ENCODE assay signal across 8 cellular contexts in genomic region chr5:137888875-137889759, GRCh38. TPM values are rescaled to one million over a fixed set of nuclear protein-coding genes. Genes with fewer than 3 reads are reported as not detected.
DNase-seq lines count a peak whose midpoint lies in the region; ATAC-seq, FAIRE-seq and TF ChIP-seq lines count a peak whose summit lies in the region.

Gene PKD2L2 (plus strand): TSS chr5:137889457. CDS start chr5:137889492, 35 bp downstream.

- peak within 1 kb of the TSS; percentile 59 for H3K4me3 ChIP-seq in OCI-LY7 (ENCODE audit: low read depth, low read length, poor library complexity, severe bottlenecking)
- H3K4me3 ChIP-seq in foreskin fibroblast (ENCODE audit: low read depth in 1 of 2, low read length in 2 of 2) = peak within 1 kb of the TSS; percentile 41 to 68
- peak within 1 kb of the TSS in 1 of 2 donors; percentile 63 for H3K4me3 ChIP-seq in neuronal stem cell (ENCODE audit: low read length in 2 of 2)
- H3K4me3 ChIP-seq in stomach smooth muscle (ENCODE audit: low read length in 2 of 2) = peak within 1 kb of the TSS; percentile 49 to 79

- H3K27ac ChIP-seq in OCI-LY7 (ENCODE audit: low read depth, low read length, poor library complexity, severe bottlenecking) = no peak within 1 kb of the TSS
- H3K27ac ChIP-seq in neuronal stem cell (replicated peaks; ENCODE audit: low read length) = no peak within 1 kb of the TSS
- H3K27ac ChIP-seq in stomach smooth muscle (ENCODE audit: low read length) = peak within 1 kb of the TSS; percentile 67

- TSS peak; percentile 81 for BruUV-seq in OCI-LY7 (replicated peaks; lab: Mats Ljungman, UMichigan)

- H2BK15ac ChIP-seq in neuronal stem cell (ENCODE audit: low read length) = peak within 1 kb of the TSS; percentile 37

- H3K4me2 ChIP-seq in OCI-LY7 (ENCODE audit: low read length) (peak within 1 kb of the TSS; percentile 82), neuronal stem cell (ENCODE audit: insufficient read depth, low read length, poor library complexity, severe bottlenecking) (no peak within 1 kb of the TSS)

- no peaks in the 10 kb centered on the region for H3K27me3 Mint-ChIP-seq in activated T-helper 2 cell treated with anti-CD3 and anti-CD28 coated beads, Interferon-gamma antibody, Interleukin-2, Interleukin-4, amounts not matched to agents 10 μg/mL and 5 μg/mL and 100 μg/mL, durations not matched to agents 14 hours and 24 hours and 36 hours (ENCODE audit: low read depth)

- H3K9me2 ChIP-seq in OCI-LY7 (ENCODE audit: insufficient read depth, low read length) = no peaks in the 10 kb centered on the region

- no peak within 1 kb of the TSS for H2BK120ac ChIP-seq in neuronal stem cell (ENCODE audit: low read depth, low read length)

- H3K18ac ChIP-seq in neuronal stem cell (ENCODE audit: low read length) = peak within 1 kb of the TSS; percentile 93

- CTCF ChIA-PET in OCI-LY7 (lab: Charles Lee; ENCODE audit: unreplicated experiment) = interaction anchor here (0.5 to 1.0 kb wide), 2 partner anchors 13 to 61 kb away, joined by 3 read pairs; no protein-coding TSS in a partner anchor

- peaks cover 3% of the 10 kb centered on the region for H3K79me1 ChIP-seq in neuronal stem cell (ENCODE audit: low read depth, low read length)

- H3K36me3 Mint-ChIP-seq in activated T-helper 2 cell treated with anti-CD3 and anti-CD28 coated beads, Interferon-gamma antibody, Interleukin-2, Interleukin-4, amounts not matched to agents 10 μg/mL and 5 μg/mL and 100 μg/mL, durations not matched to agents 14 hours and 24 hours and 36 hours (ENCODE audit: low read depth) = peaks cover 5% of the 10 kb centered on the region

- no peak within 1 kb of the TSS for H2BK5ac ChIP-seq in neuronal stem cell (ENCODE audit: low read length)

- no peaks in the 10 kb centered on the region for H3K79me2 ChIP-seq in OCI-LY7 (ENCODE audit: insufficient read depth, low read depth, low read length)

- no peaks in the 10 kb centered on the region for H3K9me3 ChIP-seq in OCI-LY7 (ENCODE audit: low read length)
- H3K9me3 ChIP-seq in neuronal stem cell (replicated peaks in 1 of 2; ENCODE audit: control insufficient read depth in 2 of 2, insufficient read depth in 1 of 2, low read depth in 1 of 2, low read length in 2 of 2) = peaks cover 0 to 2% of the 10 kb centered on the region in 2 donors
- H3K9me3 ChIP-seq in stomach smooth muscle (ENCODE audit: control insufficient read depth in 2 of 2, low read length in 2 of 2) = no peaks in the 10 kb centered on the region

- H4K8ac ChIP-seq in neuronal stem cell (ENCODE audit: low read depth, low read length) = peak within 1 kb of the TSS; percentile 50

- TF ChIP-seq CTCF in OCI-LY7 (conservative IDR thresholded peaks at IDR 0.05; ENCODE audit: low read length) (no peak), foreskin fibroblast (IDR thresholded peaks at IDR 0.05; ENCODE audit: low read depth, low read length) (no peak)

- H3K36me3 ChIP-seq in OCI-LY7 (ENCODE audit: insufficient read depth, low read length) (no peaks in the 10 kb centered on the region), neuronal stem cell (replicated peaks in 1 of 2; ENCODE audit: control insufficient read depth in 2 of 2, insufficient read depth in 2 of 2, low read length in 2 of 2) (no peaks in the 10 kb centered on the region), stomach smooth muscle (ENCODE audit: control insufficient read depth in 2 of 2, insufficient read depth in 2 of 2, low read length in 2 of 2) (no peaks in the 10 kb centered on the region)

- H4K91ac ChIP-seq in neuronal stem cell (ENCODE audit: low read depth, low read length, poor library complexity) = no peak within 1 kb of the TSS

- H3K27ac Mint-ChIP-seq in activated T-helper 2 cell treated with anti-CD3 and anti-CD28 coated beads, Interferon-gamma antibody, Interleukin-2, Interleukin-4, amounts not matched to agents 10 μg/mL and 5 μg/mL and 100 μg/mL, durations not matched to agents 14 hours and 24 hours and 36 hours = peak within 1 kb of the TSS; percentile 91

- no peak within 1 kb of the TSS for H3K9ac ChIP-seq in neuronal stem cell (ENCODE audit: low read depth, low read length, poor library complexity)
- peak within 1 kb of the TSS; percentile 62 to 78 for H3K9ac ChIP-seq in stomach smooth muscle (ENCODE audit: low read length in 2 of 2)

- H2AK5ac ChIP-seq in neuronal stem cell (ENCODE audit: low read depth, low read length) = no peak within 1 kb of the TSS

- peak; percentile 89 for ATAC-seq in HG02938 (IDR thresholded peaks at IDR 0.05; ENCODE audit: unreplicated experiment)

- DNase-seq in GM18507 (ENCODE audit: extremely low spot score, insufficient read length, low read depth) (peak; percentile 63), OCI-LY7 (ENCODE audit: low spot score) (peak; percentile 31), foreskin fibroblast (peak; percentile 79 to 94), neuronal stem cell (ENCODE audit: low spot score) (peak; percentile 23), NCI-H2107 (lab: John Stamatoyannopoulos, UW) (no peak)
- DNase-seq in activated T-helper 2 cell treated with anti-CD3 and anti-CD28 coated beads, Interferon-gamma antibody, Interleukin-2, Interleukin-4, amounts not matched to agents 10 μg/mL and 5 μg/mL and 100 μg/mL, durations not matched to agents 14 hours and 24 hours and 36 hours (ENCODE audit: low spot score) = peak; percentile 80

- POLR2A ChIA-PET in OCI-LY7 (lab: Charles Lee) = interaction anchor here (0.7 to 2.4 kb wide), 9 partner anchors 9 to 140 kb away, joined by 3 to 8 read pairs (median 5); no protein-coding TSS in a partner anchor

- peak within 1 kb of the TSS; percentile 91 for H2AFZ ChIP-seq in OCI-LY7 (ENCODE audit: low read length)
- peak within 1 kb of the TSS; percentile 88 for H2AFZ ChIP-seq in neuronal stem cell (ENCODE audit: low read length)

- peaks cover 0 to 2% (median 0%) of the 10 kb centered on the region in 3 experiments for H3K27me3 ChIP-seq in neuronal stem cell (ENCODE audit: control insufficient read depth in 3 of 3, insufficient read depth in 3 of 3, low read depth in 1 of 3, low read length in 3 of 3)
- no peaks in the 10 kb centered on the region for H3K27me3 ChIP-seq in stomach smooth muscle (ENCODE audit: control insufficient read depth in 1 of 2, insufficient read depth in 2 of 2, low read length in 2 of 2)

- FAIRE-seq in GM18507 (lab: Jason Lieb, UNC) = peak; percentile 91

- H3K4me3 Mint-ChIP-seq in activated T-helper 2 cell treated with anti-CD3 and anti-CD28 coated beads, Interferon-gamma antibody, Interleukin-2, Interleukin-4, amounts not matched to agents 10 μg/mL and 5 μg/mL and 100 μg/mL, durations not matched to agents 14 hours and 24 hours and 36 hours (ENCODE audit: low read depth) = peak within 1 kb of the TSS; percentile 85

- H2BK12ac ChIP-seq in neuronal stem cell (ENCODE audit: low read length) = no peak within 1 kb of the TSS

- no peaks in the 10 kb centered on the region for H4K20me1 ChIP-seq in OCI-LY7 (ENCODE audit: insufficient read depth, low read length)

- WGBS in neuronal stem cell (ENCODE audit: extremely low coverage in 2 of 2, insufficient read length in 2 of 2, insufficient replicate concordance in 1 of 2), 2 donors = no CpG with 5 or more reads among the region's 59 CpGs

- H3K14ac ChIP-seq in neuronal stem cell (ENCODE audit: low read length) = no peak within 1 kb of the TSS

- H3K9me3 Mint-ChIP-seq in activated T-helper 2 cell treated with anti-CD3 and anti-CD28 coated beads, Interferon-gamma antibody, Interleukin-2, Interleukin-4, amounts not matched to agents 10 μg/mL and 5 μg/mL and 100 μg/mL, durations not matched to agents 14 hours and 24 hours and 36 hours = no peaks in the 10 kb centered on the region

- no peak within 1 kb of the TSS for H3K4ac ChIP-seq in neuronal stem cell (ENCODE audit: low read length)

- H3K4me1 Mint-ChIP-seq in activated T-helper 2 cell treated with anti-CD3 and anti-CD28 coated beads, Interferon-gamma antibody, Interleukin-2, Interleukin-4, amounts not matched to agents 10 μg/mL and 5 μg/mL and 100 μg/mL, durations not matched to agents 14 hours and 24 hours and 36 hours (ENCODE audit: low read depth) = peaks cover 17% of the 10 kb centered on the region

- H3K23ac ChIP-seq in neuronal stem cell (ENCODE audit: low read depth, low read length, poor library complexity) = peak within 1 kb of the TSS; percentile 94

- H3K4me1 ChIP-seq in OCI-LY7 (ENCODE audit: insufficient read depth, low read length, poor library complexity, severe bottlenecking) (peaks cover 6% of the 10 kb centered on the region), neuronal stem cell (ENCODE audit: control insufficient read depth in 2 of 2, insufficient read depth in 1 of 2, low read depth in 1 of 2, low read length in 2 of 2) (peaks cover 2 to 7% of the 10 kb centered on the region in 2 donors), stomach smooth muscle (ENCODE audit: control insufficient read depth, insufficient read depth, low read length) (peaks cover 8% of the 10 kb centered on the region)

- intact Hi-C loops in OCI-LY7 (cut with micrococcal nuclease; ENCODE audit: unreplicated experiment) = no loop called here
- intact Hi-C loops in activated T-helper 2 cell treated with anti-CD3 and anti-CD28 coated beads, Interferon-gamma antibody, Interleukin-2, Interleukin-4, amounts not matched to agents 10 μg/mL and 5 μg/mL and 100 μg/mL, durations not matched to agents 14 hours and 24 hours and 36 hours (cut with micrococcal nuclease) = loop anchor here (5.0 to 10.0 kb wide), 2 partner anchors 137 to 146 kb away; partner anchors contain the start of genes FAM13B and HNRNPA0

RNA-seq across cellular contexts. Expression of gene PKD2L2, which starts in this region (rescaled TPM):
- not detected in 2 replicates for total RNA-seq in OCI-LY7 (2014; rRNA removed; shearing (Covaris generic))
- not detected in 2 replicates for total RNA-seq in OCI-LY7 (2022)
- not detected in 2 replicates for total RNA-seq in activated T-helper 2 cell treated with anti-CD3 and anti-CD28 coated beads, Interferon-gamma antibody, Interleukin-2, Interleukin-4, amounts not matched to agents 10 μg/mL and 5 μg/mL and 100 μg/mL, durations not matched to agents 14 hours and 24 hours and 36 hours
- not detected for polyA plus RNA-seq in neuronal stem cell (2013, experiment 1 of 2)
- not detected for polyA plus RNA-seq in neuronal stem cell (2013, experiment 2 of 2)

Comparison
In these comparisons a context has a peak if more than half of its experiments do, and no peak if none do; other contexts are left out.
1. Peak in DNase-seq, H3K4me3 ChIP-seq and H3K4me2 ChIP-seq in OCI-LY7; RNA of the gene not detected or under 1 TPM.
2. Peak in DNase-seq in activated T-helper 2 cell treated with anti-CD3 and anti-CD28 coated beads, Interferon-gamma antibody, Interleukin-2, Interleukin-4, amounts not matched to agents 10 μg/mL and 5 μg/mL and 100 μg/mL, durations not matched to agents 14 hours and 24 hours and 36 hours; RNA of the gene not detected or under 1 TPM.